In genomic region chr13:27496006-27496405, GRCh38 we compare ENCODE assay signal across 27 cellular contexts.
"Had no signal": no experiment of that assay in that cellular context is flagged by ENCODE, and none has a peak within 500 bp of the region (broad histone marks: within the 10 kb centered on the region; RNA-seq: fewer than 3 reads in every experiment).

No MANE protein-coding gene starts in this region.

- H3K9me3 Mint-ChIP-seq: activated B cell treated with CpG ODN at 0.5 μM for 24 hours; activated CD8-positive, alpha-beta T cell treated with anti-CD3 and anti-CD28 coated beads for 36 hours; activated T-cell treated with anti-CD3 and anti-CD28 coated beads, Interleukin-2, amount 50 U/mL, for 4 hours; activated T-helper 17 cell treated with anti-CD3 and anti-CD28 coated beads, Interleukin-2, amount 50 U/mL, for 72 hours; central memory CD8-positive, alpha-beta T cell; T-helper 2 cell treated with Interferon-gamma antibody and Interleukin-4, amounts not matched to agents 5 μg/mL and 100 μg/mL, for 36 hours had no signal

- ATAC-seq: activated CD4-positive, CD25-positive, alpha-beta regulatory T cell treated with anti-CD3 and anti-CD28 coated beads, Interleukin-2, amount 50 U/mL, for 24 hours; activated CD8-positive, alpha-beta T cell treated with anti-CD3 and anti-CD28 coated beads for 36 hours; activated T-cell treated with anti-CD3 and anti-CD28 coated beads, Interleukin-2, amount 50 U/mL, for 4 hours; activated T-helper 17 cell treated with anti-CD3 and anti-CD28 coated beads, Interleukin-2, amount 50 U/mL, for 72 hours; T-helper 17 cell had no signal

- H3K4me3 Mint-ChIP-seq: activated B cell treated with CpG ODN at 0.5 μM for 24 hours; activated CD8-positive, alpha-beta T cell treated with anti-CD3 and anti-CD28 coated beads for 36 hours; activated naive CD8-positive, alpha-beta T cell; activated T-cell treated with anti-CD3 and anti-CD28 coated beads, Interleukin-2, amount 50 U/mL, for 4 hours; activated T-helper 17 cell treated with anti-CD3 and anti-CD28 coated beads, Interleukin-2, amount 50 U/mL, for 72 hours; central memory CD8-positive, alpha-beta T cell; T-helper 17 cell; T-helper 2 cell treated with Interferon-gamma antibody and Interleukin-4, amounts not matched to agents 5 μg/mL and 100 μg/mL, for 36 hours had no signal

- H3K27me3 ChIP-seq: brain microvascular endothelial cell had no signal

- H3K4me1 Mint-ChIP-seq: activated B cell treated with CpG ODN at 0.5 μM for 24 hours; activated T-helper 17 cell treated with anti-CD3 and anti-CD28 coated beads, Interleukin-2, amount 50 U/mL, for 72 hours; central memory CD8-positive, alpha-beta T cell; T-helper 17 cell had no signal

- H3K27ac Mint-ChIP-seq: activated B cell treated with CpG ODN at 0.5 μM for 24 hours; activated CD8-positive, alpha-beta T cell treated with anti-CD3 and anti-CD28 coated beads for 36 hours; activated naive CD8-positive, alpha-beta T cell; activated T-helper 17 cell treated with anti-CD3 and anti-CD28 coated beads, Interleukin-2, amount 50 U/mL, for 72 hours; T-helper 17 cell; T-helper 2 cell treated with Interferon-gamma antibody and Interleukin-4, amounts not matched to agents 5 μg/mL and 100 μg/mL, for 36 hours had no signal

- H3K27me3 Mint-ChIP-seq: activated B cell treated with CpG ODN at 0.5 μM for 24 hours; activated CD8-positive, alpha-beta T cell treated with anti-CD3 and anti-CD28 coated beads for 36 hours; activated naive CD8-positive, alpha-beta T cell; central memory CD8-positive, alpha-beta T cell had no signal

- H3K27ac ChIP-seq: brain microvascular endothelial cell, epithelial cell of prostate, WERI-Rb-1 had no signal

- DNase-seq: activated B cell treated with CpG ODN at 0.5 μM for 24 hours; activated CD4-positive, alpha-beta T cell treated with anti-CD3 and anti-CD28 coated beads for 48 hours; activated CD4-positive, alpha-beta T cell treated with anti-CD3 and anti-CD28 coated beads, Interleukin-2, amount 50 U/mL, for 1 hour; activated CD4-positive, alpha-beta T cell treated with anti-CD3 and anti-CD28 coated beads, Interleukin-2, amount 50 U/mL, for 48 hours; activated CD8-positive, alpha-beta memory T cell treated with anti-CD3 and anti-CD28 coated beads for 24 hours; activated CD8-positive, alpha-beta T cell treated with anti-CD3 and anti-CD28 coated beads for 36 hours; activated effector memory CD4-positive, alpha-beta T cell treated with Interleukin-2 at 50 U/mL for 16 hours; activated gamma-delta T cell treated with Interleukin-2 at 50 U/mL for 16 hours; activated naive CD4-positive, alpha-beta T cell treated with anti-CD3 and anti-CD28 coated beads, Interleukin-2, amount 50 U/mL, for 16 hours; activated naive CD4-positive, alpha-beta T cell treated with Interleukin-2 at 50 U/mL for 16 hours; activated T-cell treated with anti-CD3 and anti-CD28 coated beads, Interleukin-2, amount 50 U/mL, for 4 hours; amniotic stem cell; brain microvascular endothelial cell; cortex of kidney; dermis blood vessel endothelial cell; effector CD4-positive, alpha-beta T cell; foreskin fibroblast; T-helper 1 cell; T-helper 17 cell; T1000; WERI-Rb-1 had no signal

- H3K36me3 ChIP-seq: brain microvascular endothelial cell, WERI-Rb-1 had no signal

- H3K36me3 Mint-ChIP-seq: activated naive CD8-positive, alpha-beta T cell had no signal
